Comparison of ENCODE assay signal across 2 cellular contexts in the genomic region with DNA sequence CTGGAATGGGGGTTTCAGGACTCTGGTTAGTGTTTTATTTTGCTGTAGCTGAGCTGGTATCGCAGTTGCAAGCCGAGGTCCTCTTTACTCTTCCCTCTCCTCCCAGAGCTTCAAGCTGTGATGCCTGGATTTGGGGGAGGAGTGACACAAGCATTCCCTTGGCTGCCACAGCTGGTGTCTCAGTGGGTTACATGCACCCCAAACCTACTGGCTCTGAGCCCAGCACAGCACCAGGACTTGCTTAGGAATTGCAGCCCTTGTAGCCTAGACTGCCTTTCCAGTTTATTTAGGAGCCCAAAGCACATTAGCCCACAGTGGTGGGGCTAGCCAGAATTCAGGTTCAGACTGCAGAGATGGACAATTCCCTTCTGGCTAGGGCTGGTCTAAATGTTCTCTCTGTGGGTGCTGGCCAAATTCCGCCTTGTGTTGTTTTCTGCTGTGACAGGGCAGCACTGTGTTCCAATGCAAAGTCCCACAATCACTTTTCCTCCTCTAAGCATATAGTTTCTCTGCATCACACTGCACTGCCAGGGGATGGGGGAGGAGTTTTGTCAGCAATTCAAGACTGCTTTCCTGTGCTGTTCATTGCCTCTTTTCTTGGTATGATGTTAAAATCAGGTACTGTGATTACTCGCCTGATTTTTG.
TF ChIP-seq lines count a peak whose summit lies in the region.

No MANE protein-coding gene starts in this region.

TF ChIP-seq in GM23338, 12 proteins besides CTCF, POLR2A, EP300 and RAD21 (continued from another document and continues in another):
- TF ChIP-seq, protein P1, sequence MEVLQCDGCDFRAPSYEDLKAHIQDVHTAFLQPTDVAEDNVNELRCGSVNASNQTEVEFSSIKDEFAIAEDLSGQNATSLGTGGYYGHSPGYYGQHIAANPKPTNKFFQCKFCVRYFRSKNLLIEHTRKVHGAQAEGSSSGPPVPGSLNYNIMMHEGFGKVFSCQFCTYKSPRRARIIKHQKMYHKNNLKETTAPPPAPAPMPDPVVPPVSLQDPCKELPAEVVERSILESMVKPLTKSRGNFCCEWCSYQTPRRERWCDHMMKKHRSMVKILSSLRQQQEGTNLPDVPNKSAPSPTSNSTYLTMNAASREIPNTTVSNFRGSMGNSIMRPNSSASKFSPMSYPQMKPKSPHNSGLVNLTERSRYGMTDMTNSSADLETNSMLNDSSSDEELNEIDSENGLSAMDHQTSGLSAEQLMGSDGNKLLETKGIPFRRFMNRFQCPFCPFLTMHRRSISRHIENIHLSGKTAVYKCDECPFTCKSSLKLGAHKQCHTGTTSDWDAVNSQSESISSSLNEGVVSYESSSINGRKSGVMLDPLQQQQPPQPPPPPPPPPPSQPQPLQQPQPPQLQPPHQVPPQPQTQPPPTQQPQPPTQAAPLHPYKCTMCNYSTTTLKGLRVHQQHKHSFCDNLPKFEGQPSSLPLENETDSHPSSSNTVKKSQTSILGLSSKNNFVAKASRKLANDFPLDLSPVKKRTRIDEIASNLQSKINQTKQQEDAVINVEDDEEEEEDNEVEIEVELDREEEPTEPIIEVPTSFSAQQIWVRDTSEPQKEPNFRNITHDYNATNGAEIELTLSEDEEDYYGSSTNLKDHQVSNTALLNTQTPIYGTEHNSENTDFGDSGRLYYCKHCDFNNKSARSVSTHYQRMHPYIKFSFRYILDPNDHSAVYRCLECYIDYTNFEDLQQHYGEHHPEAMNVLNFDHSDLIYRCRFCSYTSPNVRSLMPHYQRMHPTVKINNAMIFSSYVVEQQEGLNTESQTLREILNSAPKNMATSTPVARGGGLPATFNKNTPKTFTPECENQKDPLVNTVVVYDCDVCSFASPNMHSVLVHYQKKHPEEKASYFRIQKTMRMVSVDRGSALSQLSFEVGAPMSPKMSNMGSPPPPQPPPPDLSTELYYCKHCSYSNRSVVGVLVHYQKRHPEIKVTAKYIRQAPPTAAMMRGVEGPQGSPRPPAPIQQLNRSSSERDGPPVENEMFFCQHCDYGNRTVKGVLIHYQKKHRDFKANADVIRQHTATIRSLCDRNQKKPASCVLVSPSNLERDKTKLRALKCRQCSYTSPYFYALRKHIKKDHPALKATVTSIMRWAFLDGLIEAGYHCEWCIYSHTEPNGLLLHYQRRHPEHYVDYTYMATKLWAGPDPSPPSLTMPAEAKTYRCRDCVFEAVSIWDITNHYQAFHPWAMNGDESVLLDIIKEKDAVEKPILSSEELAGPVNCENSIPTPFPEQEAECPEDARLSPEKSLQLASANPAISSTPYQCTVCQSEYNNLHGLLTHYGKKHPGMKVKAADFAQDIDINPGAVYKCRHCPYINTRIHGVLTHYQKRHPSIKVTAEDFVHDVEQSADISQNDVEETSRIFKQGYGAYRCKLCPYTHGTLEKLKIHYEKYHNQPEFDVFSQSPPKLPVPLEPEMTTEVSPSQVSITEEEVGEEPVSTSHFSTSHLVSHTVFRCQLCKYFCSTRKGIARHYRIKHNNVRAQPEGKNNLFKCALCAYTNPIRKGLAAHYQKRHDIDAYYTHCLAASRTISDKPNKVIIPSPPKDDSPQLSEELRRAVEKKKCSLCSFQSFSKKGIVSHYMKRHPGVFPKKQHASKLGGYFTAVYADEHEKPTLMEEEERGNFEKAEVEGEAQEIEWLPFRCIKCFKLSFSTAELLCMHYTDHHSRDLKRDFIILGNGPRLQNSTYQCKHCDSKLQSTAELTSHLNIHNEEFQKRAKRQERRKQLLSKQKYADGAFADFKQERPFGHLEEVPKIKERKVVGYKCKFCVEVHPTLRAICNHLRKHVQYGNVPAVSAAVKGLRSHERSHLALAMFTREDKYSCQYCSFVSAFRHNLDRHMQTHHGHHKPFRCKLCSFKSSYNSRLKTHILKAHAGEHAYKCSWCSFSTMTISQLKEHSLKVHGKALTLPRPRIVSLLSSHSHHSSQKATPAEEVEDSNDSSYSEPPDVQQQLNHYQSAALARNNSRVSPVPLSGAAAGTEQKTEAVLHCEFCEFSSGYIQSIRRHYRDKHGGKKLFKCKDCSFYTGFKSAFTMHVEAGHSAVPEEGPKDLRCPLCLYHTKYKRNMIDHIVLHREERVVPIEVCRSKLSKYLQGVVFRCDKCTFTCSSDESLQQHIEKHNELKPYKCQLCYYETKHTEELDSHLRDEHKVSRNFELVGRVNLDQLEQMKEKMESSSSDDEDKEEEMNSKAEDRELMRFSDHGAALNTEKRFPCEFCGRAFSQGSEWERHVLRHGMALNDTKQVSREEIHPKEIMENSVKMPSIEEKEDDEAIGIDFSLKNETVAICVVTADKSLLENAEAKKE (CRISPR knock-in tag; IDR thresholded peaks at IDR 0.05), result no peak
- no peak for TF ChIP-seq POLR2AphosphoS5 (IDR thresholded peaks at IDR 0.05; ENCODE audit: low read depth)
- TF ChIP-seq, protein P2, sequence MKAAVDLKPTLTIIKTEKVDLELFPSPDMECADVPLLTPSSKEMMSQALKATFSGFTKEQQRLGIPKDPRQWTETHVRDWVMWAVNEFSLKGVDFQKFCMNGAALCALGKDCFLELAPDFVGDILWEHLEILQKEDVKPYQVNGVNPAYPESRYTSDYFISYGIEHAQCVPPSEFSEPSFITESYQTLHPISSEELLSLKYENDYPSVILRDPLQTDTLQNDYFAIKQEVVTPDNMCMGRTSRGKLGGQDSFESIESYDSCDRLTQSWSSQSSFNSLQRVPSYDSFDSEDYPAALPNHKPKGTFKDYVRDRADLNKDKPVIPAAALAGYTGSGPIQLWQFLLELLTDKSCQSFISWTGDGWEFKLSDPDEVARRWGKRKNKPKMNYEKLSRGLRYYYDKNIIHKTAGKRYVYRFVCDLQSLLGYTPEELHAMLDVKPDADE (IDR thresholded peaks at IDR 0.05), result no peak
- TF ChIP-seq CREB1 (CRISPR knock-in tag; IDR thresholded peaks at IDR 0.05; ENCODE audit: low read depth), result no peak
- no peak for TF ChIP-seq ZNF114 (CRISPR knock-in tag; IDR thresholded peaks at IDR 0.05)
- TF ChIP-seq, protein P3, sequence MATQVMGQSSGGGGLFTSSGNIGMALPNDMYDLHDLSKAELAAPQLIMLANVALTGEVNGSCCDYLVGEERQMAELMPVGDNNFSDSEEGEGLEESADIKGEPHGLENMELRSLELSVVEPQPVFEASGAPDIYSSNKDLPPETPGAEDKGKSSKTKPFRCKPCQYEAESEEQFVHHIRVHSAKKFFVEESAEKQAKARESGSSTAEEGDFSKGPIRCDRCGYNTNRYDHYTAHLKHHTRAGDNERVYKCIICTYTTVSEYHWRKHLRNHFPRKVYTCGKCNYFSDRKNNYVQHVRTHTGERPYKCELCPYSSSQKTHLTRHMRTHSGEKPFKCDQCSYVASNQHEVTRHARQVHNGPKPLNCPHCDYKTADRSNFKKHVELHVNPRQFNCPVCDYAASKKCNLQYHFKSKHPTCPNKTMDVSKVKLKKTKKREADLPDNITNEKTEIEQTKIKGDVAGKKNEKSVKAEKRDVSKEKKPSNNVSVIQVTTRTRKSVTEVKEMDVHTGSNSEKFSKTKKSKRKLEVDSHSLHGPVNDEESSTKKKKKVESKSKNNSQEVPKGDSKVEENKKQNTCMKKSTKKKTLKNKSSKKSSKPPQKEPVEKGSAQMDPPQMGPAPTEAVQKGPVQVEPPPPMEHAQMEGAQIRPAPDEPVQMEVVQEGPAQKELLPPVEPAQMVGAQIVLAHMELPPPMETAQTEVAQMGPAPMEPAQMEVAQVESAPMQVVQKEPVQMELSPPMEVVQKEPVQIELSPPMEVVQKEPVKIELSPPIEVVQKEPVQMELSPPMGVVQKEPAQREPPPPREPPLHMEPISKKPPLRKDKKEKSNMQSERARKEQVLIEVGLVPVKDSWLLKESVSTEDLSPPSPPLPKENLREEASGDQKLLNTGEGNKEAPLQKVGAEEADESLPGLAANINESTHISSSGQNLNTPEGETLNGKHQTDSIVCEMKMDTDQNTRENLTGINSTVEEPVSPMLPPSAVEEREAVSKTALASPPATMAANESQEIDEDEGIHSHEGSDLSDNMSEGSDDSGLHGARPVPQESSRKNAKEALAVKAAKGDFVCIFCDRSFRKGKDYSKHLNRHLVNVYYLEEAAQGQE (IDR thresholded peaks at IDR 0.05; ENCODE audit: unreplicated experiment), result no peak
- no peak for TF ChIP-seq JUNB (IDR thresholded peaks at IDR 0.05; ENCODE audit: unreplicated experiment)
- TF ChIP-seq NANOG (IDR thresholded peaks at IDR 0.05; ENCODE audit: borderline replicate concordance), result no peak

TF ChIP-seq in WTC11, 78 proteins besides CTCF, POLR2A, EP300 and RAD21 (continued from another document):
- TF ChIP-seq, protein P4, sequence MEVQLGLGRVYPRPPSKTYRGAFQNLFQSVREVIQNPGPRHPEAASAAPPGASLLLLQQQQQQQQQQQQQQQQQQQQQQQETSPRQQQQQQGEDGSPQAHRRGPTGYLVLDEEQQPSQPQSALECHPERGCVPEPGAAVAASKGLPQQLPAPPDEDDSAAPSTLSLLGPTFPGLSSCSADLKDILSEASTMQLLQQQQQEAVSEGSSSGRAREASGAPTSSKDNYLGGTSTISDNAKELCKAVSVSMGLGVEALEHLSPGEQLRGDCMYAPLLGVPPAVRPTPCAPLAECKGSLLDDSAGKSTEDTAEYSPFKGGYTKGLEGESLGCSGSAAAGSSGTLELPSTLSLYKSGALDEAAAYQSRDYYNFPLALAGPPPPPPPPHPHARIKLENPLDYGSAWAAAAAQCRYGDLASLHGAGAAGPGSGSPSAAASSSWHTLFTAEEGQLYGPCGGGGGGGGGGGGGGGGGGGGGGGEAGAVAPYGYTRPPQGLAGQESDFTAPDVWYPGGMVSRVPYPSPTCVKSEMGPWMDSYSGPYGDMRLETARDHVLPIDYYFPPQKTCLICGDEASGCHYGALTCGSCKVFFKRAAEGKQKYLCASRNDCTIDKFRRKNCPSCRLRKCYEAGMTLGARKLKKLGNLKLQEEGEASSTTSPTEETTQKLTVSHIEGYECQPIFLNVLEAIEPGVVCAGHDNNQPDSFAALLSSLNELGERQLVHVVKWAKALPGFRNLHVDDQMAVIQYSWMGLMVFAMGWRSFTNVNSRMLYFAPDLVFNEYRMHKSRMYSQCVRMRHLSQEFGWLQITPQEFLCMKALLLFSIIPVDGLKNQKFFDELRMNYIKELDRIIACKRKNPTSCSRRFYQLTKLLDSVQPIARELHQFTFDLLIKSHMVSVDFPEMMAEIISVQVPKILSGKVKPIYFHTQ (CRISPR knock-in tag; IDR thresholded peaks at IDR 0.05), result no peak
